In genomic region chr2:18788590-18788989, GRCh38 we compare ENCODE assay signal across 12 cellular contexts.
A peak's percentile ranks its signal among the peaks of the same experiment; 100 is the strongest.
DNase-seq lines count a peak whose midpoint lies in the region.
"Had no signal": no experiment of that assay in that cellular context is flagged by ENCODE, and none has a peak within 500 bp of the region (broad histone marks: within the 10 kb centered on the region; RNA-seq: fewer than 3 reads in every experiment).

No MANE protein-coding gene starts in this region.

- peaks cover 34% of the 10 kb centered on the region for H3K4me1 ChIP-seq in muscle layer of colon (ENCODE audit: insufficient read depth, low read length)

- H3K27ac ChIP-seq in muscle layer of colon (ENCODE audit: low read depth, low read length) = peak overlapping the region; percentile 45
- H3K27ac ChIP-seq: BLaER1 treated with 17β-estradiol and CSF1 and Interleukin-3, amounts not matched to agents 10 nM and 100 nM had no signal

- H3K36me3 ChIP-seq in muscle layer of colon (ENCODE audit: insufficient read depth, low read length) = no peaks in the 10 kb centered on the region
- H3K36me3 ChIP-seq: BLaER1 treated with 17β-estradiol and CSF1 and Interleukin-3, amounts not matched to agents 10 nM and 100 nM had no signal

- H3K4me3 ChIP-seq in muscle layer of colon (ENCODE audit: low read depth in 1 of 2, low read length in 2 of 2) = no peak overlapping the region
- H3K4me3 ChIP-seq: BLaER1 treated with 17β-estradiol and CSF1 and Interleukin-3, amounts not matched to agents 10 nM and 100 nM had no signal

- DNase-seq in EH (ENCODE audit: low read depth) (peak; percentile 66), NCI-H345 (lab: John Stamatoyannopoulos, UW) (peak; percentile 63), fibroblast of peridontal ligament (ENCODE audit: extremely low read depth) (peak; percentile 34), activated T-cell treated with anti-CD3 and anti-CD28 coated beads for 4 hours (no peak), SW 1271 (lab: John Stamatoyannopoulos, UW) (no peak), NCI-H187 (lab: John Stamatoyannopoulos, UW) (no peak), inferior parietal cortex (ENCODE audit: extremely low spot score) (no peak)
- DNase-seq: endodermal cell, midbrain, NCI-H2029 had no signal

- no peak overlapping the region for H3K9ac ChIP-seq in muscle layer of colon (ENCODE audit: low read length)
- H3K9ac ChIP-seq: BLaER1 treated with 17β-estradiol and CSF1 and Interleukin-3, amounts not matched to agents 10 nM and 100 nM had no signal

- H3K9me3 ChIP-seq in muscle layer of colon (ENCODE audit: low read length) = no peaks in the 10 kb centered on the region
- H3K9me3 ChIP-seq: BLaER1 treated with 17β-estradiol and CSF1 and Interleukin-3, amounts not matched to agents 10 nM and 100 nM had no signal

- no peaks in the 10 kb centered on the region for H3K27me3 ChIP-seq in muscle layer of colon (ENCODE audit: control insufficient read depth in 1 of 2, insufficient read depth in 2 of 2, low read length in 2 of 2)
- H3K27me3 ChIP-seq: BLaER1 treated with 17β-estradiol and CSF1 and Interleukin-3, amounts not matched to agents 10 nM and 100 nM had no signal

Comparison
In these comparisons a context has a peak if more than half of its experiments do, and no peak if none do; other contexts are left out.
1. DNase-seq: peak in EH (single experiment), NCI-H345 (single experiment) and fibroblast of peridontal ligament (single experiment); none in activated T-cell treated with anti-CD3 and anti-CD28 coated beads for 4 hours (single experiment), SW 1271 (0 of 2), NCI-H187 (0 of 2) and inferior parietal cortex (single experiment).